1 cellular context compared by ENCODE assay signal in genomic region chr9:83979812-83980394, GRCh38.
TF ChIP-seq lines count a peak whose summit lies in the region.

Gene HNRNPK, minus strand, starts transcription at chr9:83980215. Its CDS starts 1,963 bp downstream, at chr9:83978252.

TF ChIP-seq in K562, 482 proteins besides CTCF, POLR2A, EP300 and RAD21 (continued from another document and continues in another):
- TF ChIP-seq PHF8 (IDR thresholded peaks at IDR 0.05; ENCODE audit: borderline replicate concordance, low read length) (peak; percentile 62; the same call in 1 of the 2 replicates), KAT7 (CRISPR knock-in tag; IDR thresholded peaks at IDR 0.05; ENCODE audit: borderline replicate concordance) (no peak; the same call in 1 of the 2 replicates), BRD9 (IDR thresholded peaks at IDR 0.05; ENCODE audit: low read depth, partially characterized antibody) (peak; percentile 60), CREB5 (CRISPR knock-in tag; IDR thresholded peaks at IDR 0.05) (no peak), PATZ1 (CRISPR knock-in tag; IDR thresholded peaks at IDR 0.05; ENCODE audit: borderline replicate concordance) (no peak), SUPT5H (IDR thresholded peaks at IDR 0.05) (peak; percentile 73), FOSL1 (tag; conservative IDR thresholded peaks at IDR 0.05) (0 out of 2 replicates have a peak, but pooled peaks have one; percentile 43), PBX2 (CRISPR knock-in tag; IDR thresholded peaks at IDR 0.05; ENCODE audit: low read depth) (peak; percentile 95), PBX2 (tag; conservative IDR thresholded peaks at IDR 0.05; ENCODE audit: low read depth) (peak; percentile 97), IFI16 (CRISPR knock-in tag; IDR thresholded peaks at IDR 0.05) (no peak), ERF (CRISPR knock-in tag; IDR thresholded peaks at IDR 0.05) (no peak), NKRF (IDR thresholded peaks at IDR 0.05; ENCODE audit: borderline replicate concordance) (no peak), TCF15 (CRISPR knock-in tag; IDR thresholded peaks at IDR 0.05) (no peak), NEUROD1 (IDR thresholded peaks at IDR 0.05; ENCODE audit: borderline replicate concordance, low read depth, low read length, partially characterized antibody) (peak; percentile 69), ZNF408 (CRISPR knock-in tag; IDR thresholded peaks at IDR 0.05; ENCODE audit: low read depth) (no peak), ZNF584 (CRISPR knock-in tag; IDR thresholded peaks at IDR 0.05; ENCODE audit: low read depth) (no peak), CREBBP (IDR thresholded peaks at IDR 0.05; ENCODE audit: low read depth, low read length) (no peak), YY1 (IDR thresholded peaks at IDR 0.05; ENCODE audit: borderline replicate concordance in 1 of 3, control insufficient read depth in 1 of 3, extremely low read depth in 1 of 3, insufficient read depth in 3 of 3, insufficient read length in 1 of 3, insufficient replicate concordance in 2 of 3, low read depth in 1 of 3, low read length in 2 of 3) (peak in 2 of 3 experiments; percentile 46 to 64), MAFK (IDR thresholded peaks at IDR 0.05; ENCODE audit: low read length) (no peak), ATF7 (IDR thresholded peaks at IDR 0.05) (0 out of 2 replicates have a peak, but pooled peaks have one; percentile 34), NCOR1 (IDR thresholded peaks at IDR 0.05) (no peak; the same call in 1 of the 2 replicates), THRB (CRISPR knock-in tag; conservative IDR thresholded peaks at IDR 0.05) (no peak), ARHGAP35 (IDR thresholded peaks at IDR 0.05; ENCODE audit: partially characterized antibody) (no peak), CTCFL (IDR thresholded peaks at IDR 0.05; ENCODE audit: borderline replicate concordance, insufficient read depth, low read depth, low read length, poor library complexity, severe bottlenecking) (no peak), MTA2 (IDR thresholded peaks at IDR 0.05; ENCODE audit: low read depth) (no peak), ZBTB1 (CRISPR knock-in tag; IDR thresholded peaks at IDR 0.05; ENCODE audit: borderline replicate concordance, low read depth) (no peak), MCM5 (IDR thresholded peaks at IDR 0.05; ENCODE audit: low read depth) (no peak), ZFP91 (CRISPR knock-in tag; IDR thresholded peaks at IDR 0.05) (0 out of 2 replicates have a peak, but pooled peaks have one; percentile 14), ZFP1 (CRISPR knock-in tag; IDR thresholded peaks at IDR 0.05) (no peak), SFPQ (IDR thresholded peaks at IDR 0.05; ENCODE audit: low read depth, low read length) (no peak), ATF6 (CRISPR knock-in tag; IDR thresholded peaks at IDR 0.05) (0 out of 2 replicates have a peak, but pooled peaks have one; percentile 15), PRPF4 (IDR thresholded peaks at IDR 0.05; ENCODE audit: insufficient read depth, low read depth, low read length, poor library complexity, severe bottlenecking) (peak; percentile 87), MAZ (CRISPR knock-in tag; conservative IDR thresholded peaks at IDR 0.05 in 1 of 2, IDR thresholded peaks at IDR 0.05 in 1 of 2) (peak in 1 of 2 experiments; percentile 63; a peak in 1 of 4 replicates), POLR3A (IDR thresholded peaks at IDR 0.05; ENCODE audit: borderline replicate concordance, extremely low read depth, insufficient read depth, insufficient read length) (no peak), ZNF133 (CRISPR knock-in tag; IDR thresholded peaks at IDR 0.05) (no peak), HNRNPUL1 (IDR thresholded peaks at IDR 0.05; ENCODE audit: low read length) (no peak), HMGN3 (IDR thresholded peaks at IDR 0.05; ENCODE audit: borderline replicate concordance, extremely low read depth, insufficient read length, low read depth, low read length) (peak; percentile 39), ELF4 (CRISPR knock-in tag; IDR thresholded peaks at IDR 0.05) (no peak), CXXC5 (CRISPR knock-in tag; IDR thresholded peaks at IDR 0.05) (peak; percentile 95), PHTF2 (CRISPR knock-in tag; IDR thresholded peaks at IDR 0.05) (no peak), PREB (CRISPR knock-in tag; IDR thresholded peaks at IDR 0.05) (no peak), PURB (CRISPR knock-in tag; IDR thresholded peaks at IDR 0.05; ENCODE audit: low read depth) (no peak)
